ENCODE assay signal across 1 cellular context in genomic region chr3:143124683-143125520, GRCh38.
TF ChIP-seq lines count a peak whose summit lies in the region.

No MANE protein-coding gene starts in this region.

TF ChIP-seq in K562, 482 proteins besides CTCF, POLR2A, EP300 and RAD21:
- peak; percentile 68 for TF ChIP-seq MEIS2 (IDR thresholded peaks at IDR 0.05; ENCODE audit: partially characterized antibody)
- no peak for TF ChIP-seq POU5F1 (IDR thresholded peaks at IDR 0.05; ENCODE audit: borderline replicate concordance, low read depth, low read length, partially characterized antibody)
- TF ChIP-seq ZBTB5 (IDR thresholded peaks at IDR 0.05), result no peak
- no peak for TF ChIP-seq DNMT1 (IDR thresholded peaks at IDR 0.05)
- no peak for TF ChIP-seq HDAC6 (IDR thresholded peaks at IDR 0.05; ENCODE audit: low read depth, low read length)
- TF ChIP-seq PKNOX1 (IDR thresholded peaks at IDR 0.05), result peak; percentile 17; the same call in 1 of the 2 replicates
- 0 out of 2 replicates have a peak, but pooled peaks have one; percentile 37 for TF ChIP-seq ZNF592 (IDR thresholded peaks at IDR 0.05)
- TF ChIP-seq TCF3 (CRISPR knock-in tag; IDR thresholded peaks at IDR 0.05), result peak; percentile 17; the same call in 1 of the 2 replicates
- no peak for TF ChIP-seq PBX2 (CRISPR knock-in tag; IDR thresholded peaks at IDR 0.05; ENCODE audit: low read depth)
- TF ChIP-seq PBX2 (tag; conservative IDR thresholded peaks at IDR 0.05; ENCODE audit: low read depth), result no peak
- no peak for TF ChIP-seq E2F4 (CRISPR knock-in tag; IDR thresholded peaks at IDR 0.05; ENCODE audit: low read depth)
- TF ChIP-seq CEBPB (tag; IDR thresholded peaks at IDR 0.05), result peak; percentile 45; the same call in 1 of the 2 replicates
- no peak for TF ChIP-seq AFF4 (CRISPR knock-in tag; IDR thresholded peaks at IDR 0.05)
- TF ChIP-seq SIN3B (IDR thresholded peaks at IDR 0.05; ENCODE audit: low read depth), result no peak
- TF ChIP-seq HMBOX1 (IDR thresholded peaks at IDR 0.05), result peak; percentile 43; the same call in 1 of the 2 replicates
- peak; percentile 29; the same call in 1 of the 2 replicates for TF ChIP-seq TEAD4 (IDR thresholded peaks at IDR 0.05; ENCODE audit: low read length)
- no peak for TF ChIP-seq TEAD4 (CRISPR knock-in tag; IDR thresholded peaks at IDR 0.05; ENCODE audit: borderline replicate concordance)
- TF ChIP-seq ATF3 (IDR thresholded peaks at IDR 0.05), result no peak
- no peak for TF ChIP-seq ATF3 (CRISPR knock-in tag; conservative IDR thresholded peaks at IDR 0.05)
- TF ChIP-seq CBFA2T3 (IDR thresholded peaks at IDR 0.05), result peak; percentile 38
- TF ChIP-seq STAT5A (IDR thresholded peaks at IDR 0.05; ENCODE audit: borderline replicate concordance, low read length), result 0 out of 2 replicates have a peak, but pooled peaks have one; percentile 30
- TF ChIP-seq RBFOX2 (IDR thresholded peaks at IDR 0.05; ENCODE audit: low read depth, low read length), result peak; percentile 12; the same call in 1 of the 2 replicates
- no peak for TF ChIP-seq NFE2L1 (tag; IDR thresholded peaks at IDR 0.05; ENCODE audit: borderline replicate concordance, low read depth)
